10 cellular contexts compared by ENCODE assay signal in the genomic region with DNA sequence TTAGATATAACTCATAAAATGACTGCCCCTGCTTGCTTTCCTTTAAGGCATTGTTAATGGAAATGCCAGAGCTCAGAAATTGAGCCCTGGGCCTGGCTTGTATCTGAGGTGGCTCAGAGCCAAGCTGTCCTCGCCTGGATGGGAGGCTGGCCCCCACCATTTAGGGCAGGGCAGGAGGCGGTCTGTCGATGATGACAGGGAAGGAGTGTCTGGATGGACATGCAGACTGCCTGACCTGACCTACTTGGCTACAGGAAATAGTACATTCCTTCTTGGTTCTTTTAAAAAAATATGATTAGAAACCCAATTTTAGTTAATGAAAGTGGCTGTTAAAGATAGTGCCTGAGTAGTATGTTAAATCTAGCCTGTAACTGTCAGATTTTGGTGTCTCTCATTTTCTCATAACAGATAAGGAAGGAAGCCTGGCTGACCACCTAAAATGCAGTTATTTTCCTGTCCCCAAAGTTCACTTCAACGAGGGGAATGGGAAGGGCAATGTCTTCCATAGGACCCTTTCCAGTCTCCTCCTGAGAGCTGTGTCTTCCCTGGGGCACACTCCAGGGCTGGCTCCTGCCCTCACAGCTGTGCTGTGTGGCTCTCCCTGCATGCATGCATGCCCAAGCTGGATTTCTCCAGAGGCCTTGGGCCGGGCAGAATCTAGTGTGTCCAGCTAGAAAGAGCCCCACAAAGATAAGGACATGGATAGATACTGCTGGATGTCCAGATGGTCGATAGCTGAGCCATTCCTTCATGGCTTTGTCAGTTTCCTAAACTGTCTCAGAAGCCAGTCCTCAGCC. TPM values are rescaled to one million over a fixed set of nuclear protein-coding genes. Genes with fewer than 3 reads are reported as not detected.
DNase-seq lines count a peak whose midpoint lies in the region; ATAC-seq and TF ChIP-seq lines count a peak whose summit lies in the region.
"Had no signal": no experiment of that assay in that cellular context is flagged by ENCODE, and none has a peak within 500 bp of the region (broad histone marks: within the 10 kb centered on the region; RNA-seq: fewer than 3 reads in every experiment).

No MANE protein-coding gene starts in this region.

- H3K9me3 Mint-ChIP-seq in brain: no peaks in the 10 kb centered on the region
- H3K9me3 Mint-ChIP-seq: nephron progenitor cell had no signal

- H3K27me3 Mint-ChIP-seq in brain: no peaks in the 10 kb centered on the region

- no peak overlapping the region for H3K4me3 Mint-ChIP-seq in brain
- H3K4me3 Mint-ChIP-seq: nephron progenitor cell had no signal

- H3K4me3 ChIP-seq in right atrium auricular region: no peak overlapping the region
- H3K4me3 ChIP-seq in skeletal muscle cell (ENCODE audit: low read depth, low read length): no peak overlapping the region

- H3K27ac ChIP-seq in right atrium auricular region: peak overlapping the region; percentile 66 to 89

- H3K4me1 Mint-ChIP-seq in brain: peaks cover 43% of the 10 kb centered on the region

- H3K4me1 ChIP-seq in right atrium auricular region: peaks cover 0 to 44% of the 10 kb centered on the region in 2 donors

- TF ChIP-seq CTCF in brain (conservative IDR thresholded peaks at IDR 0.05): no peak
- TF ChIP-seq CTCF in right atrium auricular region (IDR thresholded peaks at IDR 0.05): no peak

- ATAC-seq in HG03439 (IDR thresholded peaks at IDR 0.05; ENCODE audit: unreplicated experiment): no peak
- no peak for ATAC-seq in HG03520 (IDR thresholded peaks at IDR 0.05; ENCODE audit: unreplicated experiment)
- no peak for ATAC-seq in stimulated activated naive CD8-positive, alpha-beta T cell treated with anti-CD3 and anti-CD28 coated beads, Interleukin-15, Interleukin-2, amounts not matched to agents 100 U/mL and 50 U/mL, for 24 hours

- H3K36me3 Mint-ChIP-seq in brain: peaks cover 46% of the 10 kb centered on the region

- peak; percentile 90 for DNase-seq in GM03348 (ENCODE audit: low spot score)
- DNase-seq in right atrium auricular region (ENCODE audit: low spot score): peak; percentile 81
- peak; percentile 74 for DNase-seq in skeletal muscle cell (ENCODE audit: low read depth)
- no peak for DNase-seq in stimulated activated naive CD8-positive, alpha-beta T cell treated with anti-CD3 and anti-CD28 coated beads, Interleukin-15, Interleukin-2, amounts not matched to agents 100 U/mL and 50 U/mL, for 24 hours
- no peak for DNase-seq in retina
- DNase-seq: Calu3, nephron progenitor cell had no signal

- no peaks in the 10 kb centered on the region for H3K9me3 ChIP-seq in right atrium auricular region

- peaks cover 12% of the 10 kb centered on the region for H3K36me3 ChIP-seq in right atrium auricular region

- peak overlapping the region in 3 of 5 experiments; percentile 31 to 72 (median 49) for H3K27ac Mint-ChIP-seq in brain

- no peaks in the 10 kb centered on the region for H3K27me3 ChIP-seq in right atrium auricular region

RNA-seq across cellular contexts. Expression of a gene that starts 42.3 kb away (rescaled TPM):
- polyA plus RNA-seq in brain (ENCODE audit: insufficient read depth, low read depth, low replicate concordance): 441 TPM
- total RNA-seq in right atrium auricular region: 100 to 1,000 TPM; 149 to 179 TPM

Comparison
In these comparisons a context has a peak if more than half of its experiments do, and no peak if none do; other contexts are left out.
1. DNase-seq: peak in GM03348 (single experiment), right atrium auricular region (single experiment) and skeletal muscle cell (single experiment); none in stimulated activated naive CD8-positive, alpha-beta T cell treated with anti-CD3 and anti-CD28 coated beads, Interleukin-15, Interleukin-2, amounts not matched to agents 100 U/mL and 50 U/mL, for 24 hours (single experiment) and retina (single experiment).